15 cellular contexts compared by ENCODE assay signal in the genomic region with DNA sequence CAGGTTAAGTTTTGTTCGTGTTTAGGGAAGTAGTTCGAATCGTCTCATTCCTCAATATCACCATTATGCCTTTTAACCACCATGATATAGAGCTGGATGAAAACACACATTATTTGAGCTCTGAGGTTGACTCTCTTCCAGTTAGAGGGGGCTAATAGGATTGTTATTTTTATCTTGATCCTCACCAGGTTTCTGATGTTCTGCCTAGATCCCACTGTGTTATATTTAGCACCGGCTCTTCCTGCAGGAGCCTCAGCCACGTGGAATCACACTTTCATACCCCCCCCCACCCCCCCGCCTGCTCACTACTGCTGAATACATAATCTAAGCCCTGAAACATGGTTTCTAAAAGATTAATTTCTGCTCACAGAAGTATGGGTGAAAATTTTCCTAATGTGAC.
DNase-seq lines count a peak whose midpoint lies in the region; ATAC-seq and TF ChIP-seq lines count a peak whose summit lies in the region.
"Had no signal": no experiment of that assay in that cellular context is flagged by ENCODE, and none has a peak within 500 bp of the region (broad histone marks: within the 10 kb centered on the region; RNA-seq: fewer than 3 reads in every experiment).

No MANE protein-coding gene starts in this region.

- H3K27ac Mint-ChIP-seq in osteocyte (ENCODE audit: unreplicated experiment) = peak overlapping the region; percentile 80
- H3K27ac Mint-ChIP-seq: CD14-positive monocyte, T-helper 17 cell had no signal

- TF ChIP-seq CTCF in osteocyte (IDR thresholded peaks at IDR 0.05) = no peak

- H3K9me3 Mint-ChIP-seq in osteocyte (ENCODE audit: unreplicated experiment) = peaks cover 8% of the 10 kb centered on the region

- H3K27me3 Mint-ChIP-seq in osteocyte (ENCODE audit: unreplicated experiment) = no peaks in the 10 kb centered on the region

- H3K36me3 Mint-ChIP-seq in osteocyte (ENCODE audit: unreplicated experiment) = peaks cover 10% of the 10 kb centered on the region
- H3K36me3 Mint-ChIP-seq: CD14-positive monocyte had no signal

- no peak for ATAC-seq in GM18861 (IDR thresholded peaks at IDR 0.05; ENCODE audit: unreplicated experiment)
- ATAC-seq: T-helper 17 cell had no signal

- DNase-seq in DMS 273 treated with DMSO at 0.1 percent for 48 hours (lab: John Stamatoyannopoulos, UW) (peak; percentile 64), NCI-H2081 treated with DMSO at 0.1 percent for 48 hours (lab: John Stamatoyannopoulos, UW) (peak; percentile 33), cerebellar cortex (ENCODE audit: low spot score) (peak; percentile 62), osteocyte (ENCODE audit: extremely low spot score, unreplicated experiment) (no peak), RPMI8226 (no peak), T-helper 1 cell (no peak), AG20443 (ENCODE audit: low spot score) (no peak)
- DNase-seq: KBM-7; NCI-H1048; NCI-H524 treated with DMSO at 0.1 percent for 48 hours; NK-92 treated with Interleukin-12 subunit alpha and Interleukin-12 subunit beta, amount 100 ng/mL, for 24 hours; OCI-M1; T-helper 17 cell had no signal

- no peak overlapping the region for H3K4me3 Mint-ChIP-seq in osteocyte (ENCODE audit: unreplicated experiment)
- H3K4me3 Mint-ChIP-seq: CD14-positive monocyte, T-helper 17 cell had no signal

- H3K4me1 Mint-ChIP-seq in osteocyte (ENCODE audit: unreplicated experiment) = peaks cover 58% of the 10 kb centered on the region
- H3K4me1 Mint-ChIP-seq: CD14-positive monocyte, T-helper 17 cell had no signal

Comparison
In these comparisons a context has a peak if more than half of its experiments do, and no peak if none do; other contexts are left out.
1. DNase-seq: peak in DMS 273 treated with DMSO at 0.1 percent for 48 hours (single experiment), NCI-H2081 treated with DMSO at 0.1 percent for 48 hours (single experiment) and cerebellar cortex (single experiment); none in osteocyte (single experiment), RPMI8226 (single experiment), T-helper 1 cell (0 of 5) and AG20443 (single experiment).